ENCODE assay signal across 8 cellular contexts in the genomic region with DNA sequence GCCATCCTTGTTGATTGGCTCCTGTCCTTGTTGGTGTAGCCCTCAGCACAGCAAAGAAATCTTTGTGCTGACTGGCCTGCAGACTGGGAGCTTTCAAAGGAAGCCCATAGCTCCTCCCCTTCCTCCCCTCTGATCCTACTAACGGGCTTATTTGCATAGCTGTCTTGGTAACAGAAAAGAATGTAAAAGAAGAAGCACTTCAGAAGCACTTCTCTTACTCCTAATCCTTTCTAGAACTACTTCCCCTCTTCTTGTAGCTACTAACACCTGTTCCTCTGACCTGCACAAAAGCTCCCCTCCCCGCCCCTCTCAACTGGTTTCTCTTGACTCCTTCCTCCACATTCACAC. TPM values are rescaled to one million over a fixed set of nuclear protein-coding genes. Genes with fewer than 3 reads are reported as not detected.
DNase-seq lines count a peak whose midpoint lies in the region; ATAC-seq and TF ChIP-seq lines count a peak whose summit lies in the region.

No MANE protein-coding gene starts in this region.

- CTCF ChIA-PET in activated CD4-positive, alpha-beta memory T cell treated with anti-CD3 and anti-CD28 coated beads for 36 hours (lab: Charles Lee) = no interaction called here

- peaks cover 25% of the 10 kb centered on the region for H3K4me1 Mint-ChIP-seq in activated CD4-positive, alpha-beta memory T cell treated with anti-CD3 and anti-CD28 coated beads for 36 hours (ENCODE audit: low read depth)

- peak; percentile 64 for DNase-seq in GM13977 (ENCODE audit: low spot score)
- peak; percentile 50 for DNase-seq in activated CD4-positive, alpha-beta memory T cell treated with anti-CD3 and anti-CD28 coated beads for 36 hours
- peak; percentile 59 for DNase-seq in left kidney (ENCODE audit: low read depth, low spot score)
- no peak for DNase-seq in NCI-H446 (lab: John Stamatoyannopoulos, UW)
- no peak for DNase-seq in NCI-H1417 treated with DMSO at 0.1 percent for 48 hours (lab: John Stamatoyannopoulos, UW)
- no peak for DNase-seq in GOT3 (lab: John Stamatoyannopoulos, UW)

- no peaks in the 10 kb centered on the region for H3K27me3 Mint-ChIP-seq in activated CD4-positive, alpha-beta memory T cell treated with anti-CD3 and anti-CD28 coated beads for 36 hours

- no peaks in the 10 kb centered on the region for H3K36me3 Mint-ChIP-seq in activated CD4-positive, alpha-beta memory T cell treated with anti-CD3 and anti-CD28 coated beads for 36 hours

- in situ Hi-C loops in GM13977 (cut with MboI; ENCODE audit: low pct_unique_long_range_greater_than_20kb, low sequenced_read_pairs, unreplicated experiment) = no loop called here

- peak overlapping the region; percentile 72 for H3K4me3 Mint-ChIP-seq in activated CD4-positive, alpha-beta memory T cell treated with anti-CD3 and anti-CD28 coated beads for 36 hours

- intact Hi-C loops in activated CD4-positive, alpha-beta memory T cell treated with anti-CD3 and anti-CD28 coated beads for 36 hours (cut with micrococcal nuclease) = no loop called here

- POLR2A ChIA-PET in activated CD4-positive, alpha-beta memory T cell treated with anti-CD3 and anti-CD28 coated beads for 36 hours (lab: Charles Lee) = interaction anchor here (0.8 kb wide), 1 partner anchor 196 kb away, joined by 3 read pairs; a partner anchor contains a TSS

- H3K9me3 Mint-ChIP-seq in activated CD4-positive, alpha-beta memory T cell treated with anti-CD3 and anti-CD28 coated beads for 36 hours = no peaks in the 10 kb centered on the region

- ATAC-seq in GM21360 (IDR thresholded peaks at IDR 0.05; ENCODE audit: unreplicated experiment) = peak; percentile 97
- peak; percentile 98 for ATAC-seq in HG03565 (IDR thresholded peaks at IDR 0.05; ENCODE audit: unreplicated experiment)

- peak overlapping the region; percentile 93 for H3K27ac Mint-ChIP-seq in activated CD4-positive, alpha-beta memory T cell treated with anti-CD3 and anti-CD28 coated beads for 36 hours

- no peak for TF ChIP-seq CTCF in GM13977 (IDR thresholded peaks at IDR 0.05; ENCODE audit: extremely low read depth, insufficient read depth, missing control alignments)

RNA-seq across cellular contexts. Expression of a gene that starts 14.3 kb away (rescaled TPM):
- 1 to 10 TPM; 9.7 to 9.9 TPM for total RNA-seq in activated CD4-positive, alpha-beta memory T cell treated with anti-CD3 and anti-CD28 coated beads for 36 hours

Comparison
In these comparisons a context has a peak if more than half of its experiments do, and no peak if none do; other contexts are left out.
1. DNase-seq: peak in GM13977 (single experiment), activated CD4-positive, alpha-beta memory T cell treated with anti-CD3 and anti-CD28 coated beads for 36 hours (single experiment) and left kidney (single experiment); none in NCI-H446 (0 of 2), NCI-H1417 treated with DMSO at 0.1 percent for 48 hours (single experiment) and GOT3 (single experiment).